Comparison of ENCODE assay signal across 9 cellular contexts in genomic region chr20:36835025-36835424, GRCh38. TPM values are rescaled to one million over a fixed set of nuclear protein-coding genes. Genes with fewer than 3 reads are reported as not detected.
DNase-seq lines count a peak whose midpoint lies in the region; ATAC-seq, FAIRE-seq and TF ChIP-seq lines count a peak whose summit lies in the region.
"Had no signal": no experiment of that assay in that cellular context is flagged by ENCODE, and none has a peak within 500 bp of the region (broad histone marks: within the 10 kb centered on the region; RNA-seq: fewer than 3 reads in every experiment).

No MANE protein-coding gene starts in this region.

- TF ChIP-seq RAD21 in HepG2 (CRISPR knock-in tag; IDR thresholded peaks at IDR 0.05), result no peak
- no peak for TF ChIP-seq RAD21 in GM12878 (IDR thresholded peaks at IDR 0.05; ENCODE audit: insufficient read depth, low read depth, low read length)

- H3K4me2 ChIP-seq in HepG2 (ENCODE audit: low read depth, low read length) (no peak overlapping the region), GM12878 (ENCODE audit: control insufficient read depth, insufficient read depth) (peak overlapping the region; percentile 78)

- no peak for TF ChIP-seq EP300 in HepG2 (IDR thresholded peaks at IDR 0.05; ENCODE audit: low read depth in 2 of 2, low read length in 2 of 2)
- no peak for TF ChIP-seq EP300 in HepG2 (CRISPR knock-in tag; IDR thresholded peaks at IDR 0.05; ENCODE audit: borderline replicate concordance)
- TF ChIP-seq EP300 in GM12878 (IDR thresholded peaks at IDR 0.05; ENCODE audit: borderline replicate concordance in 1 of 2, control insufficient read depth in 1 of 2, low read depth in 2 of 2, low read length in 2 of 2), result no peak

- H3K4me3 ChIP-seq in HepG2 (replicated peaks in 1 of 3; ENCODE audit: insufficient read depth in 1 of 3, low read depth in 2 of 3, low read length in 3 of 3) (no peak overlapping the region), right lobe of liver (no peak overlapping the region), GM12878 (peak overlapping the region; percentile 63; the same call in 1 of the 2 replicates), mucosa of rectum (ENCODE audit: low read length in 2 of 2) (peak overlapping the region; percentile 46 to 48), uterus (peak overlapping the region in 1 of 2 donors; percentile 2)

- TF ChIP-seq CTCF in HepG2 (CRISPR knock-in tag; IDR thresholded peaks at IDR 0.05) (no peak), right lobe of liver (IDR thresholded peaks at IDR 0.05) (no peak), GM12878 (IDR thresholded peaks at IDR 0.05 in 2 of 3, conservative IDR thresholded peaks at IDR 0.05 in 1 of 3; ENCODE audit: control insufficient read depth in 2 of 3, extremely low read depth in 1 of 3, insufficient read depth in 1 of 3, low read depth in 3 of 3, low read length in 3 of 3) (no peak), uterus (IDR thresholded peaks at IDR 0.05) (no peak)

- H3K36me3 ChIP-seq in HepG2 (replicated peaks in 1 of 2; ENCODE audit: control insufficient read depth in 1 of 2, insufficient read depth in 2 of 2, low read length in 2 of 2) (peaks cover 2 to 9% of the 10 kb centered on the region in 2 experiments; a peak in 4 of 5 replicates), right lobe of liver (no peaks in the 10 kb centered on the region), GM12878 (ENCODE audit: control insufficient read depth in 2 of 2, insufficient read depth in 2 of 2, low read length in 1 of 2) (peaks cover 0 to 3% of the 10 kb centered on the region in 2 experiments; a peak in 2 of 4 replicates), mucosa of rectum (ENCODE audit: control insufficient read depth in 2 of 2, insufficient read depth in 2 of 2, low read length in 2 of 2) (peaks cover 2 to 4% of the 10 kb centered on the region in 2 donors), uterus (no peaks in the 10 kb centered on the region)

- CTCF ChIA-PET in HepG2 (lab: Yijun Ruan, JAX; ENCODE audit: low intra/inter-chr PET ratio, low total read pairs) (no interaction called here), GM12878 (lab: Yijun Ruan, JAX) (interaction anchor here (0.7 to 11.8 kb wide), 18 partner anchors 7 to 278 kb away, joined by 3 to 349 read pairs (median 8); partner anchors contain the start of genes DSN1 and RAB5IF)

- no peak overlapping the region for H3K9ac ChIP-seq in HepG2 (ENCODE audit: insufficient read depth, low read depth, low read length)
- peak overlapping the region; percentile 55 for H3K9ac ChIP-seq in GM12878 (ENCODE audit: control insufficient read depth, insufficient read depth, low read length)
- peak overlapping the region; percentile 41 to 52 for H3K9ac ChIP-seq in mucosa of rectum (ENCODE audit: low read depth in 1 of 2, low read length in 2 of 2)

- FAIRE-seq in HepG2 (lab: Jason Lieb, UNC) (no peak), GM12878 (lab: Jason Lieb, UNC) (no peak)

- SMC1A ChIA-PET in GM12878 (lab: Charles Lee; ENCODE audit: uncharacterized antibody, unreplicated experiment), result interaction anchor here (0.6 to 4.9 kb wide), 22 partner anchors 12 to 1067 kb away, joined by 3 to 51 read pairs (median 4); partner anchors contain the start of genes DSN1 and NDRG3

- peaks cover 17% of the 10 kb centered on the region; the same call in 1 of the 2 replicates for H3K4me1 ChIP-seq in HepG2 (ENCODE audit: insufficient read depth, low read length)
- peaks cover 0 to 2% (median 0%) of the 10 kb centered on the region in 4 donors for H3K4me1 ChIP-seq in right lobe of liver
- H3K4me1 ChIP-seq in GM12878 (ENCODE audit: control insufficient read depth, insufficient read depth, low read length), result peaks cover 17% of the 10 kb centered on the region
- H3K4me1 ChIP-seq in mucosa of rectum (ENCODE audit: control insufficient read depth in 2 of 2, insufficient read depth in 2 of 2, low read length in 2 of 2), result peaks cover 6 to 15% of the 10 kb centered on the region in 2 donors
- peaks cover 16 to 21% of the 10 kb centered on the region in 2 donors for H3K4me1 ChIP-seq in uterus

- H3K9me3 ChIP-seq in HepG2 (ENCODE audit: low read length) (no peaks in the 10 kb centered on the region), right lobe of liver (no peaks in the 10 kb centered on the region), GM12878 (replicated peaks; ENCODE audit: control insufficient read depth, insufficient read depth, low read length) (no peaks in the 10 kb centered on the region), mucosa of rectum (ENCODE audit: control insufficient read depth in 2 of 2, low read length in 2 of 2) (no peaks in the 10 kb centered on the region), uterus (no peaks in the 10 kb centered on the region)

- no TSS peak for BruUV-seq in HepG2 (replicated peaks; lab: Mats Ljungman, UMichigan)
- BruUV-seq in GM12878 (replicated peaks; lab: Mats Ljungman, UMichigan), result TSS peak; percentile 75

- intact Hi-C loops in HepG2 (cut with micrococcal nuclease; ENCODE audit: unreplicated experiment) (loop anchor here (5.0 kb wide), 1 partner anchor 37 kb away; no protein-coding TSS in a partner anchor), right lobe of liver (cut with DNase I) (no loop called here), GM12878 (cut with micrococcal nuclease; ENCODE audit: unreplicated experiment) (no loop called here), uterus (cut with DNase I; ENCODE audit: low total_unique reads) (no loop called here)

- WGBS in HepG2 (ENCODE audit: low lambda C conversion rate), result 80% methylated on average over 5 of the region's 5 CpGs
- WGBS in right lobe of liver (ENCODE audit: insufficient coverage, low coverage, low lambda C conversion rate, missing lambda C conversion rate), result 52% methylated on average over 5 of the region's 5 CpGs
- WGBS in GM12878 (ENCODE audit: insufficient coverage, insufficient replicate concordance, low lambda C conversion rate, missing lambda C conversion rate), result 54% methylated on average over 5 of the region's 5 CpGs

- H2AFZ ChIP-seq in HepG2 (ENCODE audit: low read length), result no peak overlapping the region
- H2AFZ ChIP-seq in GM12878 (ENCODE audit: control insufficient read depth, low read depth, low read length), result no peak overlapping the region; the same call in 1 of the 2 replicates

- ATAC-seq in HepG2 (no peak), right lobe of liver (no peak), GM12878 (no peak), HG03097 (IDR thresholded peaks at IDR 0.05; ENCODE audit: low FRiP score, unreplicated experiment) (no peak)

- RAD21 ChIA-PET in GM12878 (lab: Charles Lee; ENCODE audit: unreplicated experiment), result interaction anchor here (0.8 to 9.2 kb wide), 26 partner anchors 9 to 561 kb away, joined by 3 to 215 read pairs (median 7); partner anchors contain the start of genes NDRG3, RAB5IF, TGIF2 and TLDC2

- in situ Hi-C loops in HepG2 (cut with HindIII; ENCODE audit: extremely low pct_ligation_motif_present, low pct_unique_long_range_greater_than_20kb), result no loop called here
- in situ Hi-C loops in GM12878 (cut with MboI), result no loop called here

- TF ChIP-seq POLR2A in HepG2 (IDR thresholded peaks at IDR 0.05; ENCODE audit: insufficient read depth in 1 of 2, low read depth in 2 of 2, low read length in 2 of 2) (no peak), right lobe of liver (IDR thresholded peaks at IDR 0.05) (no peak), GM12878 (IDR thresholded peaks at IDR 0.05; ENCODE audit: low read depth, low read length) (no peak), uterus (IDR thresholded peaks at IDR 0.05) (no peak)

- H3K27me3 ChIP-seq in HepG2 (ENCODE audit: control insufficient read depth in 1 of 2, insufficient read depth in 2 of 2, low read length in 2 of 2) (no peaks in the 10 kb centered on the region), right lobe of liver (no peaks in the 10 kb centered on the region), GM12878 (replicated peaks in 1 of 2; ENCODE audit: control insufficient read depth in 2 of 2, insufficient read depth in 2 of 2, low read length in 1 of 2) (no peaks in the 10 kb centered on the region), mucosa of rectum (ENCODE audit: control insufficient read depth in 2 of 2, insufficient read depth in 2 of 2, low read length in 2 of 2) (no peaks in the 10 kb centered on the region), uterus (no peaks in the 10 kb centered on the region)

- POLR2A ChIA-PET in HepG2 (lab: Yijun Ruan, JAX), result no interaction called here
- POLR2A ChIA-PET in GM12878 (lab: Charles Lee), result interaction anchor here (0.5 to 6.8 kb wide), 21 partner anchors 7 to 343 kb away, joined by 3 to 114 read pairs (median 4); partner anchors contain the start of genes NDRG3 and RAB5IF

- H4K20me1 ChIP-seq in HepG2 (ENCODE audit: insufficient read depth, low read length) (no peaks in the 10 kb centered on the region), GM12878 (ENCODE audit: control insufficient read depth, insufficient read depth) (no peaks in the 10 kb centered on the region)

- H3K79me2 ChIP-seq in HepG2 (ENCODE audit: insufficient read depth, low read length) (no peaks in the 10 kb centered on the region), GM12878 (ENCODE audit: control insufficient read depth, insufficient read depth, low read length) (peaks cover 7% of the 10 kb centered on the region)

- DNase-seq in HepG2 (ENCODE audit: low spot score) (no peak), right lobe of liver (no peak), GM12878 (ENCODE audit: low read depth, low spot score) (no peak), uterus (no peak), HPDE6-E6E7 (ENCODE audit: extremely low spot score) (no peak), NCI-H187 (lab: John Stamatoyannopoulos, UW) (no peak)

- H3K27ac ChIP-seq in HepG2 (ENCODE audit: extremely low read length, insufficient read depth, low read length) (no peak overlapping the region), right lobe of liver (peak overlapping the region in 1 of 3 donors; percentile 43), GM12878 (ENCODE audit: control insufficient read depth, insufficient read depth) (peak overlapping the region; percentile 82), mucosa of rectum (ENCODE audit: low read depth in 2 of 2, low read length in 2 of 2) (peak overlapping the region; percentile 66 to 74), uterus (peak overlapping the region; percentile 86 to 88)

RNA-seq across cellular contexts. Expression of gene TLDC2, which starts 40.9 kb away (rescaled TPM):
- total RNA-seq in HepG2 (2016; rRNA removed; fragmentation: Illumina TruSeq; extraction: Trizol), result 1.2 and 1.6 TPM in 2 replicates
- total RNA-seq in HepG2 (2016; cell fraction: cytosol; rRNA removed; fragmentation: Illumina TruSeq; extraction: Trizol; ENCODE audit: low read depth), result 0.62 and 0.81 TPM in 2 replicates
- 1.4 and 1.9 TPM in 2 replicates for total RNA-seq in HepG2 (2016; cell fraction: insoluble cytoplasmic fraction; rRNA removed; fragmentation: Illumina TruSeq; extraction: Trizol)
- total RNA-seq in HepG2 (2016; cell fraction: membrane; rRNA removed; fragmentation: Illumina TruSeq; extraction: Trizol), result 0.99 and 1.00 TPM in 2 replicates
- total RNA-seq in HepG2 (2016; cell fraction: nucleus; rRNA removed; fragmentation: Illumina TruSeq; extraction: Trizol), result 0.91 and 1.4 TPM in 2 replicates
- polyA plus RNA-seq in HepG2 (2011; rRNA removed), result 0.69 and 1.5 TPM in 2 replicates
- 0.95 and 1.1 TPM in 2 replicates for polyA plus RNA-seq in HepG2 (2011; cell fraction: cytosol; rRNA removed)
- polyA plus RNA-seq in HepG2 (2011; cell fraction: nucleus; rRNA removed), result 0.54 and 1.2 TPM in 2 replicates
- polyA plus RNA-seq in HepG2 (2012), result 0.45 and 1.3 TPM in 2 replicates
- 0.27 and 0.36 TPM in 2 replicates for polyA plus RNA-seq in HepG2 (2016; cell fraction: cytosol; fragmentation: Illumina TruSeq; extraction: Trizol; ENCODE audit: low read depth)
- polyA plus RNA-seq in HepG2 (2016; cell fraction: insoluble cytoplasmic fraction; fragmentation: Illumina TruSeq; extraction: Trizol; ENCODE audit: low read depth), result 1.3 and 1.7 TPM in 2 replicates
- 0.85 and 0.96 TPM in 2 replicates for polyA plus RNA-seq in HepG2 (2016; cell fraction: membrane; fragmentation: Illumina TruSeq; extraction: Trizol; ENCODE audit: low read depth)
- polyA plus RNA-seq in HepG2 (2016; cell fraction: nucleus; fragmentation: Illumina TruSeq; extraction: Trizol; ENCODE audit: insufficient read depth, low read depth), result 0.45 and 0.70 TPM in 2 replicates
- polyA minus RNA-seq in HepG2 (2011; rRNA and poly(A)+ RNA removed; ENCODE audit: low replicate concordance), result 1.4 TPM in 1 of 2 replicates, not detected in the other
- polyA minus RNA-seq in HepG2 (2011; cell fraction: cytosol; rRNA and poly(A)+ RNA removed), result 1.2 TPM in 1 of 2 replicates, not detected in the other
- 2.2 TPM in 2 replicates for polyA minus RNA-seq in HepG2 (2011; cell fraction: nucleus; rRNA and poly(A)+ RNA removed)
- under 1 TPM in 1 of 6 experiments, not detected in 5; 0.43 TPM for total RNA-seq in right lobe of liver
- total RNA-seq in GM12878 (2013; cell fraction: nucleolus; rRNA removed), result 0.27 TPM in 1 of 2 replicates, not detected in the other
- 0.28 and 0.49 TPM in 2 replicates for total RNA-seq in GM12878 (2014; rRNA removed)
- 0.18 and 0.37 TPM in 2 replicates for total RNA-seq in GM12878 (2014; rRNA removed; fragmentation: Illumina TruSeq; extraction: Trizol)
- total RNA-seq in GM12878 (2021), result 0.24 and 0.41 TPM in 2 replicates
- 0.50 TPM for polyA plus RNA-seq in GM12878 (2011; ENCODE audit: low read depth)
- polyA plus RNA-seq in GM12878 (2011; rRNA removed), result 0.05 and 0.09 TPM in 2 replicates
- polyA plus RNA-seq in GM12878 (2011; cell fraction: cytosol; rRNA removed), result 0.03 TPM in 1 of 2 replicates, not detected in the other
- polyA plus RNA-seq in GM12878 (2011; cell fraction: nucleus; rRNA removed), result not detected in 2 replicates
- 0.09 and 0.35 TPM in 2 replicates for polyA plus RNA-seq in GM12878 (2012)
- 0.13 and 0.35 TPM in 2 replicates for polyA plus RNA-seq in GM12878 (2014; fragmentation: Illumina TruSeq; extraction: Trizol)
- under 1 TPM; 0.08 to 0.24 TPM for polyA plus RNA-seq in GM12878 (2014; fragmentation: Nextera tagmentation; extraction: Ambion mirVana)
- 0.33 and 0.42 TPM in 2 replicates for polyA plus RNA-seq in GM12878 (2014; rRNA removed)
- under 1 TPM; 0.10 to 0.16 TPM for polyA plus RNA-seq in GM12878 (2016; fragmentation: Nextera tagmentation; extraction: Ambion mirVana)
- not detected in 2 replicates for polyA minus RNA-seq in GM12878 (2011; rRNA and poly(A)+ RNA removed)
- polyA minus RNA-seq in GM12878 (2011; cell fraction: cytosol; rRNA and poly(A)+ RNA removed), result not detected in 2 replicates
- polyA minus RNA-seq in GM12878 (2011; cell fraction: nucleus; rRNA and poly(A)+ RNA removed), result not detected in 2 replicates
- 1 to 10 TPM in 2 of 4 donors, not detected in 2; 1.0 TPM for total RNA-seq in uterus
- total RNA-seq: M059J had no signal

Comparison
In these comparisons a context has a peak if more than half of its experiments do, and no peak if none do; other contexts are left out.
1. H3K4me3 ChIP-seq: peak in GM12878 (single experiment) and mucosa of rectum (2 of 2); none in HepG2 (0 of 3) and right lobe of liver (0 of 3).